24 cellular contexts compared by ENCODE assay signal in genomic region chr6:154830771-154831170, GRCh38.
"Had no signal": no experiment of that assay in that cellular context is flagged by ENCODE, and none has a peak within 500 bp of the region (broad histone marks: within the 10 kb centered on the region; RNA-seq: fewer than 3 reads in every experiment).

No MANE protein-coding gene starts in this region.

- H3K27me3 ChIP-seq: adrenal gland, body of pancreas, cardiac muscle cell, esophagus muscularis mucosa, heart right ventricle, left lung, spleen had no signal

- DNase-seq: activated CD4-positive, alpha-beta T cell treated with anti-CD3 and anti-CD28 coated beads for 4 hours; activated CD4-positive, alpha-beta T cell treated with anti-CD3 and anti-CD28 coated beads, Interleukin-2, amount 50 U/mL, for 4 hours; activated CD4-positive, CD25-positive, alpha-beta regulatory T cell; activated CD8-positive, alpha-beta memory T cell treated with anti-CD3 and anti-CD28 coated beads, Interleukin-2, amount 50 U/mL, for 4 hours; activated effector memory CD4-positive, alpha-beta T cell treated with anti-CD3 and anti-CD28 coated beads, Interleukin-2, amount 50 U/mL, for 16 hours; activated naive CD4-positive, alpha-beta T cell treated with anti-CD3 and anti-CD28 coated beads for 36 hours; activated naive CD8-positive, alpha-beta T cell treated with anti-CD3 and anti-CD28 coated beads for 36 hours; activated T-cell treated with anti-CD3 and anti-CD28 coated beads, Interleukin-2, amount 50 U/mL, for 1 hour; adrenal gland; aorta; body of pancreas; foreskin melanocyte; heart right ventricle; left lung; lower lobe of right lung; mesenchymal stem cell; right cardiac atrium; spleen; stimulated activated naive CD4-positive, alpha-beta T cell treated with Interleukin-2 at 50 U/mL for 16 hours; T-helper 1 cell; trophoblast cell had no signal

- H3K27ac ChIP-seq: adrenal gland, body of pancreas, cardiac muscle cell, esophagus muscularis mucosa, heart right ventricle, left lung, lower lobe of right lung, spleen, thoracic aorta had no signal

- H3K4me3 ChIP-seq: adrenal gland, body of pancreas, cardiac muscle cell, esophagus muscularis mucosa, heart right ventricle, left lung, lower lobe of right lung, spleen, thoracic aorta had no signal

- H3K9me3 ChIP-seq: adrenal gland, body of pancreas, esophagus muscularis mucosa, heart right ventricle, left lung, lower lobe of right lung, spleen, thoracic aorta had no signal
